ENCODE assay signal across 16 cellular contexts in the genomic region with DNA sequence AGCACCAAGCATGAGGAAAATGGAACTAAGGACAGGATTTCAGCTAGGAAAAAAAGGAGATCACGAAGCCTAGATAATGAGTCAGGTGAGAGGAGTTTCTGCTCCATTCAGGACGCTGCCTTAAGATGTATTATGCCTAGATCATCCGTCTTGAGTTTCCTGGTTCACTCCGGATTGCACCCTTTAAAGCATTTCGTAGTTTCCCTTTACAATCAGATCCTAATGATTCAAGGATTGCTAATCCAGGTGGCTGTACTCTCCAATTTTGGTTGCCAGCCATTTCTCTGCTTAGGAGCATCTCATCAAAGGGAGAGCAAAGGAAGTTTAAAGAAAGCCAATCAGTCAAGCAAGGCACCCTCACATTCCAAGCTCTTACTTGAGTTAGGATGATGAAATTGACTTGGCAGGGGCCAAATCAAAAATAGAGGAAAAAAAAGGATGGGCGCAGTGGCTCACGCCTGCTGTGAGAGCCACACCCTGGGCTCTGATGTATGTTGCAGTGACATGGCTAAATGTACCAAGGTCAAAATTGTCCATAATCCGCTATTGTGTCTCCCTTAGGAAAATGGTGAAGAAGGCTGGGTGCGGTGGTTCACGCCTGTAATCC.
"Had no signal": no experiment of that assay in that cellular context is flagged by ENCODE, and none has a peak within 500 bp of the region (broad histone marks: within the 10 kb centered on the region; RNA-seq: fewer than 3 reads in every experiment).

No MANE protein-coding gene starts in this region.

- H3K27ac Mint-ChIP-seq: activated CD4-positive, alpha-beta memory T cell treated with anti-CD3 and anti-CD28 coated beads for 36 hours; activated naive CD8-positive, alpha-beta T cell treated with anti-CD3 and anti-CD28 coated beads, Interleukin-2, amount 50 U/mL, for 24 hours; stimulated activated naive CD8-positive, alpha-beta T cell treated with anti-CD3 and anti-CD28 coated beads, Interleukin-15, Interleukin-2, amounts not matched to agents 100 ng/mL and 50 ng/mL, for 24 hours had no signal

- ATAC-seq: activated naive CD8-positive, alpha-beta T cell treated with anti-CD3 and anti-CD28 coated beads, Interleukin-2, amount 50 U/mL, for 24 hours; left colon; naive thymus-derived CD4-positive, alpha-beta T cell; psoas muscle had no signal

- H3K4me1 ChIP-seq: ascending aorta, psoas muscle, sigmoid colon, uterus had no signal

- H3K4me3 ChIP-seq: ascending aorta, lung, psoas muscle, sigmoid colon, thoracic aorta, uterus had no signal

- H3K4me3 Mint-ChIP-seq: activated CD4-positive, alpha-beta memory T cell treated with anti-CD3 and anti-CD28 coated beads for 36 hours; activated naive CD8-positive, alpha-beta T cell treated with anti-CD3 and anti-CD28 coated beads, Interleukin-2, amount 50 U/mL, for 24 hours; naive thymus-derived CD4-positive, alpha-beta T cell; stimulated activated naive CD8-positive, alpha-beta T cell treated with anti-CD3 and anti-CD28 coated beads, Interleukin-15, Interleukin-2, amounts not matched to agents 100 ng/mL and 50 ng/mL, for 24 hours had no signal

- H3K27me3 ChIP-seq: ascending aorta, sigmoid colon, uterus had no signal

- H3K9me3 Mint-ChIP-seq: activated CD4-positive, alpha-beta memory T cell treated with anti-CD3 and anti-CD28 coated beads for 36 hours; activated naive CD8-positive, alpha-beta T cell treated with anti-CD3 and anti-CD28 coated beads, Interleukin-2, amount 50 U/mL, for 24 hours; stimulated activated naive CD8-positive, alpha-beta T cell treated with anti-CD3 and anti-CD28 coated beads, Interleukin-15, Interleukin-2, amounts not matched to agents 100 ng/mL and 50 ng/mL, for 24 hours had no signal

- H3K27ac ChIP-seq: ascending aorta, psoas muscle, sigmoid colon, thoracic aorta, uterus had no signal

- H3K9me3 ChIP-seq: ascending aorta, psoas muscle, sigmoid colon, thoracic aorta, uterus had no signal

- H3K27me3 Mint-ChIP-seq: activated CD4-positive, alpha-beta memory T cell treated with anti-CD3 and anti-CD28 coated beads for 36 hours; activated naive CD8-positive, alpha-beta T cell treated with anti-CD3 and anti-CD28 coated beads, Interleukin-2, amount 50 U/mL, for 24 hours; stimulated activated naive CD8-positive, alpha-beta T cell treated with anti-CD3 and anti-CD28 coated beads, Interleukin-15, Interleukin-2, amounts not matched to agents 100 ng/mL and 50 ng/mL, for 24 hours had no signal

- H3K36me3 Mint-ChIP-seq: activated CD4-positive, alpha-beta memory T cell treated with anti-CD3 and anti-CD28 coated beads for 36 hours had no signal

- H3K36me3 ChIP-seq: ascending aorta, sigmoid colon, thoracic aorta, uterus had no signal

- DNase-seq: activated CD4-positive, alpha-beta memory T cell treated with anti-CD3 and anti-CD28 coated beads for 36 hours; activated CD4-positive, alpha-beta T cell treated with anti-CD3 and anti-CD28 coated beads for 1 hour; activated naive CD8-positive, alpha-beta T cell treated with anti-CD3 and anti-CD28 coated beads, Interleukin-2, amount 50 U/mL, for 24 hours; erythroblast; left colon; naive thymus-derived CD4-positive, alpha-beta T cell; nucleus accumbens; psoas muscle; sigmoid colon; stimulated activated CD4-positive, alpha-beta T cell treated with anti-CD3 and anti-CD28 coated beads, Interleukin-12 subunit alpha, Interleukin-12 subunit beta, amount 100 ng/mL, for 4 hours; T-helper 2 cell; uterus had no signal
